ENCODE assay signal across 16 cellular contexts in genomic region chr13:47216176-47216822, GRCh38.
DNase-seq lines count a peak whose midpoint lies in the region; ATAC-seq and TF ChIP-seq lines count a peak whose summit lies in the region.
"Had no signal": no experiment of that assay in that cellular context is flagged by ENCODE, and none has a peak within 500 bp of the region (broad histone marks: within the 10 kb centered on the region; RNA-seq: fewer than 3 reads in every experiment).

No MANE protein-coding gene starts in this region.

- TF ChIP-seq CTCF in kidney epithelial cell (IDR thresholded peaks at IDR 0.05; ENCODE audit: insufficient read depth, low read length, poor library complexity, severe bottlenecking): no peak

- ATAC-seq in HG02885 (IDR thresholded peaks at IDR 0.05; ENCODE audit: poor library complexity, unreplicated experiment) (peak; percentile 83), GM18870 (IDR thresholded peaks at IDR 0.05; ENCODE audit: unreplicated experiment) (no peak)
- ATAC-seq: activated CD8-positive, alpha-beta T cell treated with anti-CD3 and anti-CD28 coated beads for 36 hours; activated naive CD8-positive, alpha-beta T cell treated with anti-CD3 and anti-CD28 coated beads, Interleukin-2, amount 50 U/mL, for 24 hours; effector memory CD8-positive, alpha-beta T cell; natural killer cell had no signal

- no peak overlapping the region for H3K4me3 ChIP-seq in kidney epithelial cell (ENCODE audit: low read depth, low read length)

- H3K27me3 ChIP-seq in kidney epithelial cell (ENCODE audit: control insufficient read depth, insufficient read depth, low read length): no peaks in the 10 kb centered on the region

- DNase-seq in DMS53 (lab: John Stamatoyannopoulos, UW) (peak; percentile 45), SW 1271 (lab: John Stamatoyannopoulos, UW) (peak; percentile 35 to 52), kidney epithelial cell (ENCODE audit: low read depth) (peak; percentile 50), amniotic stem cell (lab: John Stamatoyannopoulos, UW) (no peak), UCSD-AML1 (lab: John Stamatoyannopoulos, UW; ENCODE audit: unreplicated experiment) (no peak), NCI-H146 (lab: John Stamatoyannopoulos, UW) (no peak)
- DNase-seq: activated CD8-positive, alpha-beta T cell treated with anti-CD3 and anti-CD28 coated beads for 36 hours; activated naive CD8-positive, alpha-beta T cell treated with anti-CD3 and anti-CD28 coated beads, Interleukin-2, amount 50 U/mL, for 24 hours; effector memory CD8-positive, alpha-beta T cell; Karpas-422; natural killer cell; NCI-H69; stimulated activated naive CD4-positive, alpha-beta T cell treated with Interleukin-2 at 50 U/mL for 16 hours; T-helper 1 cell had no signal

- no peaks in the 10 kb centered on the region for H3K36me3 ChIP-seq in kidney epithelial cell (ENCODE audit: control insufficient read depth, insufficient read depth, low read length)

Comparison
In these comparisons a context has a peak if more than half of its experiments do, and no peak if none do; other contexts are left out.
1. DNase-seq: peak in DMS53 (single experiment), SW 1271 (2 of 2) and kidney epithelial cell (single experiment); none in amniotic stem cell (single experiment), UCSD-AML1 (single experiment) and NCI-H146 (single experiment).